Comparison of ENCODE assay signal across 1 cellular context in genomic region chr9:131714161-131714646, GRCh38.
TF ChIP-seq lines count a peak whose summit lies in the region.

No MANE protein-coding gene starts in this region.

TF ChIP-seq in SK-N-SH treated with all-trans-retinoic acid at 6 μM for 48 hours, 23 proteins besides CTCF, POLR2A, EP300 and RAD21 (continued from another document):
- no peak for TF ChIP-seq PATZ1 (CRISPR knock-in tag; IDR thresholded peaks at IDR 0.05; ENCODE audit: borderline replicate concordance)
- no peak for TF ChIP-seq ZNF70 (CRISPR knock-in tag; IDR thresholded peaks at IDR 0.05)
- TF ChIP-seq CSDC2 (CRISPR knock-in tag; IDR thresholded peaks at IDR 0.05) = no peak
- no peak for TF ChIP-seq ZNF8 (CRISPR knock-in tag; IDR thresholded peaks at IDR 0.05)
- TF ChIP-seq ESRRG (CRISPR knock-in tag; IDR thresholded peaks at IDR 0.05) = no peak
- TF ChIP-seq OSR1 (CRISPR knock-in tag; IDR thresholded peaks at IDR 0.05) = no peak
- TF ChIP-seq ZNF565 (CRISPR knock-in tag; conservative IDR thresholded peaks at IDR 0.05; ENCODE audit: low read depth) = no peak
- TF ChIP-seq TSHZ2 (CRISPR knock-in tag; IDR thresholded peaks at IDR 0.05) = no peak
- TF ChIP-seq ISL1 (CRISPR knock-in tag; IDR thresholded peaks at IDR 0.05) = no peak
- no peak for TF ChIP-seq PPARA (CRISPR knock-in tag; IDR thresholded peaks at IDR 0.05; ENCODE audit: borderline replicate concordance)
- no peak for TF ChIP-seq RARB (CRISPR knock-in tag; IDR thresholded peaks at IDR 0.05)
- TF ChIP-seq ZFP30 (CRISPR knock-in tag; IDR thresholded peaks at IDR 0.05) = no peak
- TF ChIP-seq TOX (CRISPR knock-in tag; IDR thresholded peaks at IDR 0.05; ENCODE audit: borderline replicate concordance) = no peak
